In the genomic region with DNA sequence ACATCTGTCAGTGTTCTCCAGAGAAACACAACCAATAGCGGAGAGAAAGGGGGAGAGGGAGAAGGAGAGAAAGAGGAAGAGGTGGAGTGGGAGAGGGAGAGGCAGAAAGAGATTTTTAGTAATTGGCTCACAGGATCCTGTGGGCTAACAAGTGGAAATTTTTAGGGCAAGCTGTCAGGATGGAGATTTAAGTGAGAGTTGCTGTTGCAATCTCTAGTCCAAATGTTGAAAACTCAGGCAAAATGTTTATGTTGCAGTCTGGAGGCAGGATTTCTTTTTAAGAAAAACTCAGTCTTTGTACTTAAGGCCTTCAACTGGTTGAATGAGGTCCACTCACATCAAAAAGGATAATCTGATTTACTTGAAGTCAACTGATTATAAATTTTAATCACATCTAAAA, we compare ENCODE assay signal across 31 cellular contexts. TPM values are rescaled to one million over a fixed set of nuclear protein-coding genes. Genes with fewer than 3 reads are reported as not detected.
DNase-seq lines count a peak whose midpoint lies in the region; ATAC-seq and TF ChIP-seq lines count a peak whose summit lies in the region.
"Had no signal": no experiment of that assay in that cellular context is flagged by ENCODE, and none has a peak within 500 bp of the region (broad histone marks: within the 10 kb centered on the region; RNA-seq: fewer than 3 reads in every experiment).

No MANE protein-coding gene starts in this region.

- H3K27ac ChIP-seq in smooth muscle cell (ENCODE audit: low read depth), result no peak overlapping the region
- H3K27ac ChIP-seq: breast epithelium, colonic mucosa, SJCRH30 had no signal

- H3K9ac ChIP-seq in adipocyte (ENCODE audit: low read length) (no peak overlapping the region), smooth muscle cell (ENCODE audit: low read depth) (no peak overlapping the region)

- H3K4me1 Mint-ChIP-seq in mesothelial cell of epicardium, result no peaks in the 10 kb centered on the region
- H3K4me1 Mint-ChIP-seq in activated naive CD4-positive, alpha-beta T cell treated with anti-CD3 and anti-CD28 coated beads, Interleukin-2, amount 10 ng/mL, durations not matched to agents 7 days and 5 days, result no peaks in the 10 kb centered on the region
- H3K4me1 Mint-ChIP-seq: activated CD4-positive, alpha-beta T cell treated with anti-CD3 and anti-CD28 coated beads, Interleukin-2, amount 10 ng/mL, durations not matched to agents 24 days and 14 days had no signal

- 83% methylated on average over 1 of the region's 1 CpG for WGBS in smooth muscle cell (ENCODE audit: low lambda C conversion rate)

- H3K36me3 Mint-ChIP-seq in mesothelial cell of epicardium, result peaks cover 6% of the 10 kb centered on the region
- no peaks in the 10 kb centered on the region for H3K36me3 Mint-ChIP-seq in activated naive CD4-positive, alpha-beta T cell treated with anti-CD3 and anti-CD28 coated beads, Interleukin-2, amount 10 ng/mL, durations not matched to agents 7 days and 5 days
- H3K36me3 Mint-ChIP-seq: natural killer cell treated with Interleukin-12 subunit alpha and Interleukin-12 subunit beta and Interleukin-15 and Interleukin-18, amount 100 ng/mL, for 72 hours had no signal

- peaks cover 13% of the 10 kb centered on the region for H3K9me3 Mint-ChIP-seq in mesothelial cell of epicardium
- H3K9me3 Mint-ChIP-seq in activated naive CD4-positive, alpha-beta T cell treated with anti-CD3 and anti-CD28 coated beads, Interleukin-2, amount 10 ng/mL, durations not matched to agents 7 days and 5 days, result no peaks in the 10 kb centered on the region
- H3K9me3 Mint-ChIP-seq: activated CD4-positive, alpha-beta T cell treated with anti-CD3 and anti-CD28 coated beads, Interleukin-2, amount 10 ng/mL, durations not matched to agents 24 days and 14 days; CD4-positive, alpha-beta T cell; natural killer cell treated with Interleukin-12 subunit alpha and Interleukin-12 subunit beta and Interleukin-15 and Interleukin-18, amount 100 ng/mL, for 72 hours had no signal

- DNase-seq in GM03348 (ENCODE audit: low spot score) (peak; percentile 42), adipocyte (ENCODE audit: low read depth) (peak; percentile 83), fibroblast of the aortic adventitia (ENCODE audit: low read depth) (peak; percentile 74), smooth muscle cell (lab: John Stamatoyannopoulos, UW; ENCODE audit: unreplicated experiment) (no peak), mesothelial cell of epicardium (ENCODE audit: low spot score in 2 of 2, unreplicated experiment in 2 of 2) (no peak)
- DNase-seq in activated naive CD4-positive, alpha-beta T cell treated with anti-CD3 and anti-CD28 coated beads, Interleukin-2, amount 10 ng/mL, durations not matched to agents 7 days and 5 days, result no peak
- DNase-seq: activated CD4-positive, alpha-beta T cell treated with anti-CD3 and anti-CD28 coated beads, Interleukin-2, amount 10 ng/mL, durations not matched to agents 24 days and 14 days; activated naive CD4-positive, alpha-beta T cell treated with Interleukin-2 at 50 U/mL for 16 hours; activated T-cell treated with anti-CD3 and anti-CD28 coated beads, Interleukin-2, amount 50 U/mL, for 24 hours; amniotic stem cell; CD4-positive, alpha-beta T cell; colonic mucosa; effector memory CD4-positive, alpha-beta T cell; GOT3; NCI-H2081; NCI-H345; SJCRH30; stimulated activated CD4-positive, alpha-beta T cell treated with anti-CD3 and anti-CD28 coated beads, Interleukin-2, amount 100 ng/mL, for 24 hours; T1000 had no signal

- no peak overlapping the region for H3K4me3 ChIP-seq in adipocyte (ENCODE audit: low read length)
- H3K4me3 ChIP-seq in fibroblast of the aortic adventitia (ENCODE audit: low read depth, low read length), result no peak overlapping the region
- no peak overlapping the region for H3K4me3 ChIP-seq in smooth muscle cell
- H3K4me3 ChIP-seq: breast epithelium, colonic mucosa, SJCRH30 had no signal

- H4K20me1 ChIP-seq in smooth muscle cell (ENCODE audit: low read depth), result no peaks in the 10 kb centered on the region

- ATAC-seq in HG03460 (IDR thresholded peaks at IDR 0.05; ENCODE audit: unreplicated experiment), result no peak
- ATAC-seq in GM18519 (IDR thresholded peaks at IDR 0.05; ENCODE audit: low FRiP score, unreplicated experiment), result no peak
- ATAC-seq: natural killer cell treated with Interleukin-12 subunit alpha and Interleukin-12 subunit beta and Interleukin-15 and Interleukin-18, amount 100 ng/mL, for 72 hours had no signal

- no peak for TF ChIP-seq CTCF in fibroblast of the aortic adventitia (IDR thresholded peaks at IDR 0.05; ENCODE audit: insufficient read depth, low read length)
- no peak for TF ChIP-seq CTCF in smooth muscle cell (IDR thresholded peaks at IDR 0.05; ENCODE audit: borderline replicate concordance, insufficient read depth, poor library complexity, severe bottlenecking)
- no peak for TF ChIP-seq CTCF in mesothelial cell of epicardium (IDR thresholded peaks at IDR 0.05; ENCODE audit: unreplicated experiment)

- H3K4me2 ChIP-seq in smooth muscle cell, result no peak overlapping the region

- no peaks in the 10 kb centered on the region for H3K36me3 ChIP-seq in adipocyte (ENCODE audit: control insufficient read depth, insufficient read depth, low read length, severe bottlenecking)
- H3K36me3 ChIP-seq in smooth muscle cell (ENCODE audit: low read depth), result no peaks in the 10 kb centered on the region
- H3K36me3 ChIP-seq: breast epithelium, colonic mucosa, SJCRH30 had no signal

- H3K4me3 Mint-ChIP-seq in mesothelial cell of epicardium, result no peak overlapping the region
- no peak overlapping the region for H3K4me3 Mint-ChIP-seq in activated naive CD4-positive, alpha-beta T cell treated with anti-CD3 and anti-CD28 coated beads, Interleukin-2, amount 10 ng/mL, durations not matched to agents 7 days and 5 days
- H3K4me3 Mint-ChIP-seq: activated CD4-positive, alpha-beta T cell treated with anti-CD3 and anti-CD28 coated beads, Interleukin-2, amount 10 ng/mL, durations not matched to agents 24 days and 14 days; activated T-cell treated with anti-CD3 and anti-CD28 coated beads, Interleukin-2, amount 50 U/mL, for 24 hours; CD4-positive, alpha-beta T cell; natural killer cell treated with Interleukin-12 subunit alpha and Interleukin-12 subunit beta and Interleukin-15 and Interleukin-18, amount 100 ng/mL, for 72 hours had no signal

- H3K79me2 ChIP-seq in smooth muscle cell (ENCODE audit: low read depth), result no peaks in the 10 kb centered on the region

- H3K27me3 ChIP-seq in adipocyte (replicated peaks; ENCODE audit: control insufficient read depth, insufficient read depth, low read length) (no peaks in the 10 kb centered on the region), smooth muscle cell (ENCODE audit: low read depth) (no peaks in the 10 kb centered on the region)
- H3K27me3 ChIP-seq: breast epithelium, colonic mucosa, SJCRH30 had no signal

- no peak overlapping the region for H3K27ac Mint-ChIP-seq in mesothelial cell of epicardium
- no peak overlapping the region for H3K27ac Mint-ChIP-seq in activated naive CD4-positive, alpha-beta T cell treated with anti-CD3 and anti-CD28 coated beads, Interleukin-2, amount 10 ng/mL, durations not matched to agents 7 days and 5 days
- H3K27ac Mint-ChIP-seq: activated CD4-positive, alpha-beta T cell treated with anti-CD3 and anti-CD28 coated beads, Interleukin-2, amount 10 ng/mL, durations not matched to agents 24 days and 14 days; activated T-cell treated with anti-CD3 and anti-CD28 coated beads, Interleukin-2, amount 50 U/mL, for 24 hours; CD4-positive, alpha-beta T cell; natural killer cell treated with Interleukin-12 subunit alpha and Interleukin-12 subunit beta and Interleukin-15 and Interleukin-18, amount 100 ng/mL, for 72 hours had no signal

- no peaks in the 10 kb centered on the region for H3K27me3 Mint-ChIP-seq in mesothelial cell of epicardium (ENCODE audit: low read depth)
- H3K27me3 Mint-ChIP-seq in activated naive CD4-positive, alpha-beta T cell treated with anti-CD3 and anti-CD28 coated beads, Interleukin-2, amount 10 ng/mL, durations not matched to agents 7 days and 5 days, result no peaks in the 10 kb centered on the region
- H3K27me3 Mint-ChIP-seq: activated CD4-positive, alpha-beta T cell treated with anti-CD3 and anti-CD28 coated beads, Interleukin-2, amount 10 ng/mL, durations not matched to agents 24 days and 14 days; activated T-cell treated with anti-CD3 and anti-CD28 coated beads, Interleukin-2, amount 50 U/mL, for 24 hours; CD4-positive, alpha-beta T cell; natural killer cell treated with Interleukin-12 subunit alpha and Interleukin-12 subunit beta and Interleukin-15 and Interleukin-18, amount 100 ng/mL, for 72 hours had no signal

- no peaks in the 10 kb centered on the region for H3F3A ChIP-seq in smooth muscle cell (ENCODE audit: low read depth)

- peak overlapping the region; percentile 12 for H2AFZ ChIP-seq in smooth muscle cell (ENCODE audit: low read depth)

- no peaks in the 10 kb centered on the region for H3K9me3 ChIP-seq in adipocyte (ENCODE audit: control insufficient read depth, low read length)
- no peaks in the 10 kb centered on the region for H3K9me3 ChIP-seq in smooth muscle cell (replicated peaks; ENCODE audit: low read depth)
- H3K9me3 ChIP-seq: breast epithelium, colonic mucosa had no signal

- CTCF ChIA-PET in activated naive CD4-positive, alpha-beta T cell treated with anti-CD3 and anti-CD28 coated beads, Interleukin-2, amount 10 ng/mL, durations not matched to agents 7 days and 5 days (lab: Charles Lee), result no interaction called here

- H3K4me1 ChIP-seq in adipocyte (ENCODE audit: control insufficient read depth, insufficient read depth, low read length) (peaks cover 20% of the 10 kb centered on the region), smooth muscle cell (ENCODE audit: low read depth) (no peaks in the 10 kb centered on the region)
- H3K4me1 ChIP-seq: breast epithelium, colonic mucosa had no signal

RNA-seq across cellular contexts. Expression of gene GLIPR1L2, which starts 12.5 kb away (rescaled TPM):
- total RNA-seq in fibroblast of the aortic adventitia (ENCODE audit: low replicate concordance) (0.72 and 1.1 TPM in 2 replicates), smooth muscle cell (0.13 and 2.5 TPM in 2 replicates), mesothelial cell of epicardium (0.89 to 1.6 TPM (median 1.4 TPM) in 3 replicates)
- not detected in 2 replicates for polyA plus RNA-seq in smooth muscle cell
- total RNA-seq: activated CD4-positive, alpha-beta T cell treated with anti-CD3 and anti-CD28 coated beads, Interleukin-2, amount 10 ng/mL, durations not matched to agents 24 days and 14 days; SJCRH30 had no signal

RNA-seq across cellular contexts. Expression of gene GLIPR1L1, which starts 43.9 kb away (rescaled TPM):
- total RNA-seq in fibroblast of the aortic adventitia (ENCODE audit: low replicate concordance) (not detected in 2 replicates), smooth muscle cell (not detected in 2 replicates), mesothelial cell of epicardium (not detected in 3 replicates)
- 0.70 TPM in 1 of 2 replicates, not detected in the other for polyA plus RNA-seq in smooth muscle cell
- total RNA-seq: activated CD4-positive, alpha-beta T cell treated with anti-CD3 and anti-CD28 coated beads, Interleukin-2, amount 10 ng/mL, durations not matched to agents 24 days and 14 days; breast epithelium; CD4-positive, alpha-beta T cell; colonic mucosa; epithelial cell of proximal tubule; liver; mononuclear cell; natural killer cell treated with Interleukin-12 subunit alpha and Interleukin-12 subunit beta and Interleukin-15 and Interleukin-18, amount 100 ng/mL, for 72 hours; osteocyte; renal cortical epithelial cell; RPMI7951; SJCRH30; subcutaneous adipose tissue; urinary bladder had no signal
- polyA plus RNA-seq: liver, urinary bladder had no signal

RNA-seq across cellular contexts. Expression of gene CAPS2, which starts 48.2 kb away (rescaled TPM):
- total RNA-seq in fibroblast of the aortic adventitia (ENCODE audit: low replicate concordance), result 12.9 and 18.1 TPM in 2 replicates
- total RNA-seq in smooth muscle cell, result 3.7 and 14.3 TPM in 2 replicates
- polyA plus RNA-seq in smooth muscle cell, result 0.66 and 3.5 TPM in 2 replicates
- total RNA-seq in mesothelial cell of epicardium, result 19.7 to 21.5 TPM (median 21.3 TPM) in 3 replicates

Comparison
In these comparisons a context has a peak if more than half of its experiments do, and no peak if none do; other contexts are left out.
1. DNase-seq: peak in GM03348 (single experiment), adipocyte (single experiment) and fibroblast of the aortic adventitia (single experiment); none in smooth muscle cell (single experiment), mesothelial cell of epicardium (0 of 2) and activated naive CD4-positive, alpha-beta T cell treated with anti-CD3 and anti-CD28 coated beads, Interleukin-2, amount 10 ng/mL, durations not matched to agents 7 days and 5 days (single experiment).